1 cellular context compared by ENCODE assay signal in genomic region chrX:40087574-40088298, GRCh38.
TF ChIP-seq lines count a peak whose summit lies in the region.

No MANE protein-coding gene starts in this region.

TF ChIP-seq in IMR-90, 13 proteins besides CTCF, POLR2A, EP300 and RAD21:
- no peak for TF ChIP-seq SMC3 (IDR thresholded peaks at IDR 0.05; ENCODE audit: low read depth, low read length)
- no peak for TF ChIP-seq RFX5 (IDR thresholded peaks at IDR 0.05; ENCODE audit: low read depth, low read length)
- no peak for TF ChIP-seq CEBPB (IDR thresholded peaks at IDR 0.05; ENCODE audit: low read depth, low read length)
- TF ChIP-seq MAZ (IDR thresholded peaks at IDR 0.05; ENCODE audit: borderline replicate concordance, low read depth, low read length), result no peak
- no peak for TF ChIP-seq CHD1 (IDR thresholded peaks at IDR 0.05; ENCODE audit: low read depth, low read length)
- no peak for TF ChIP-seq USF2 (IDR thresholded peaks at IDR 0.05; ENCODE audit: low read depth, low read length)
- no peak for TF ChIP-seq NFE2L2 (IDR thresholded peaks at IDR 0.05; ENCODE audit: low read depth, low read length)
- TF ChIP-seq ELK1 (IDR thresholded peaks at IDR 0.05; ENCODE audit: borderline replicate concordance, low read depth, low read length), result no peak
- TF ChIP-seq MAFK (IDR thresholded peaks at IDR 0.05; ENCODE audit: low read depth, low read length), result no peak
- TF ChIP-seq FOS (IDR thresholded peaks at IDR 0.05; ENCODE audit: low read depth, low read length), result no peak
- TF ChIP-seq RCOR1 (IDR thresholded peaks at IDR 0.05; ENCODE audit: insufficient replicate concordance, low read length), result no peak
- TF ChIP-seq BHLHE40 (IDR thresholded peaks at IDR 0.05; ENCODE audit: low read depth, low read length), result no peak
- no peak for TF ChIP-seq MXI1 (IDR thresholded peaks at IDR 0.05; ENCODE audit: borderline replicate concordance, low read depth, low read length)
